Comparison of ENCODE assay signal across 6 cellular contexts in genomic region chr13:91036886-91037285, GRCh38.
"Had no signal": no experiment of that assay in that cellular context is flagged by ENCODE, and none has a peak within 500 bp of the region (broad histone marks: within the 10 kb centered on the region; RNA-seq: fewer than 3 reads in every experiment).

No MANE protein-coding gene starts in this region.

- H3K9ac ChIP-seq: GM23248, KMS-11 had no signal

- H3K4me3 Mint-ChIP-seq: H9 had no signal

- H2AFZ ChIP-seq: GM23248 had no signal

- H3K27ac ChIP-seq: GM23248, KMS-11 had no signal

- H3K27ac Mint-ChIP-seq: H9 had no signal

- H3K9me3 Mint-ChIP-seq: H9 had no signal

- H3K4me3 ChIP-seq: GM23248 had no signal

- H3K4me2 ChIP-seq: KMS-11 had no signal

- DNase-seq: GM23248, H9, HCEC 1CT, IMR-90, KBM-7 had no signal
